22 cellular contexts compared by ENCODE assay signal in genomic region chr4:85030156-85030555, GRCh38.
"Had no signal": no experiment of that assay in that cellular context is flagged by ENCODE, and none has a peak within 500 bp of the region (broad histone marks: within the 10 kb centered on the region; RNA-seq: fewer than 3 reads in every experiment).

No MANE protein-coding gene starts in this region.

- ATAC-seq: naive thymus-derived CD4-positive, alpha-beta T cell; natural killer cell; psoas muscle; right cardiac atrium; right lobe of liver; stimulated activated effector memory CD8-positive, alpha-beta T cell treated with anti-CD3 and anti-CD28 coated beads, Interleukin-12 subunit alpha, Interleukin-12 subunit beta, amount 100 ng/mL, for 72 hours; stimulated activated naive B cell treated with anti-CD40 and anti-IgM and Interleukin-4, amounts not matched to agents 10 μg/mL and 1 μg/mL and 100 μg/mL, for 72 hours; stimulated activated naive CD8-positive, alpha-beta T cell treated with anti-CD3 and anti-CD28 coated beads, Interleukin-15, amount 100 ng/mL, for 72 hours; upper lobe of right lung had no signal

- DNase-seq: naive thymus-derived CD4-positive, alpha-beta T cell; natural killer cell; occipital lobe; ovary; posterior cingulate gyrus; psoas muscle; right cardiac atrium; right lobe of liver; sigmoid colon; spleen; stimulated activated CD4-positive, alpha-beta T cell treated with anti-CD3 and anti-CD28 coated beads, Interleukin-12 subunit alpha, Interleukin-12 subunit beta, amount 100 ng/mL, for 4 hours; stimulated activated CD4-positive, alpha-beta T cell treated with anti-CD3 and anti-CD28 coated beads, Interleukin-1b, Interleukin-23, amount 100 ng/mL, for 48 hours; stimulated activated CD4-positive, alpha-beta T cell treated with anti-CD3 and anti-CD28 coated beads, Interleukin-4, amount 100 ng/mL, for 1 hour; stimulated activated naive B cell treated with anti-CD40 and anti-IgM and Interleukin-4, amounts not matched to agents 10 μg/mL and 1 μg/mL and 100 μg/mL, for 72 hours; stimulated activated naive CD4-positive, alpha-beta T cell treated with Interleukin-2 at 50 U/mL for 16 hours; stimulated activated naive CD8-positive, alpha-beta T cell treated with anti-CD3 and anti-CD28 coated beads, Interleukin-15, amount 100 ng/mL, for 72 hours; substantia nigra; testis; tibial artery; transverse colon; upper lobe of right lung had no signal
